ENCODE assay signal across 19 cellular contexts in the genomic region with DNA sequence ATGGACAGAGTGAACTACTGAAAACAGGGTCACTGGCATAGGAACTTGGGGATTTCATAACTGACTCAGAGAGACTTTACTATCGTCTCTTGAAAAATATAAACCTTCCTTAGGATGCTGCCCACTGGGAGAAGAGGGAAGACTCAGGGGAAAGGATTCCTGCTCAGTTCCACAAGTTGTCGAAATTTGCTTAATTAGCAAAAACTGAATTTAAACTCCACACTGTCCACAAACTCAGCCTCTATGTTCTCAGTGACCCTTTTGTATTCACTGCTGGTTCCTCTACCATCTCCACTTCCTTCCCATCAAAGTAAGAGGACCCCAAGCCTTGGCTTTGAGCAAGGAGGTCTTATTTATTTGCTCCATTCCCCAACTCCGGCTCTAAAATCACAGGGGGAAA.
"Had no signal": no experiment of that assay in that cellular context is flagged by ENCODE, and none has a peak within 500 bp of the region (broad histone marks: within the 10 kb centered on the region; RNA-seq: fewer than 3 reads in every experiment).

No MANE protein-coding gene starts in this region.

- H3K27me3 ChIP-seq: body of pancreas, dorsolateral prefrontal cortex, tibial nerve had no signal

- H3K9me3 Mint-ChIP-seq: activated T-helper 1 cell treated with anti-CD3 and anti-CD28 coated beads, Interleukin-12 subunit alpha, Interleukin-12 subunit beta, Interleukin-2, Interleukin-4 antibody, amounts not matched to agents 30 ng/mL and 10 ng/mL and 1 ng/mL, durations not matched to agents 14 hours and 24 hours and 36 hours; natural killer cell had no signal

- H3K27me3 Mint-ChIP-seq: activated naive CD8-positive, alpha-beta T cell had no signal

- ATAC-seq: natural killer cell had no signal

- H3K4me3 ChIP-seq: body of pancreas, dorsolateral prefrontal cortex, tibial nerve had no signal

- DNase-seq: activated CD4-positive, alpha-beta T cell treated with anti-CD3 and anti-CD28 coated beads for 48 hours; activated gamma-delta T cell treated with Interleukin-2 at 50 U/mL for 16 hours; amygdala; caudate nucleus; dorsolateral prefrontal cortex; foreskin melanocyte; natural killer cell; stimulated activated CD4-positive, alpha-beta T cell treated with anti-CD3 and anti-CD28 coated beads, Interleukin-12 subunit alpha, Interleukin-12 subunit beta, amount 100 ng/mL, for 4 hours; stimulated activated CD4-positive, alpha-beta T cell treated with anti-CD3 and anti-CD28 coated beads, Interleukin-1b, Interleukin-23, amount 100 ng/mL, for 48 hours; stimulated activated CD8-positive, alpha-beta memory T cell treated with anti-CD3 and anti-CD28 coated beads, Interleukin-4, amount 100 ng/mL, for 48 hours; stimulated activated naive CD4-positive, alpha-beta T cell treated with Interleukin-2 at 50 U/mL for 16 hours; substantia nigra; SW 1271; T-helper 2 cell had no signal

- H3K4me3 Mint-ChIP-seq: activated naive CD8-positive, alpha-beta T cell; activated T-helper 1 cell treated with anti-CD3 and anti-CD28 coated beads, Interleukin-12 subunit alpha, Interleukin-12 subunit beta, Interleukin-2, Interleukin-4 antibody, amounts not matched to agents 30 ng/mL and 10 ng/mL and 1 ng/mL, durations not matched to agents 14 hours and 24 hours and 36 hours; natural killer cell had no signal

- H3K9me3 ChIP-seq: body of pancreas, tibial nerve had no signal

- H3K27ac ChIP-seq: epithelial cell of prostate had no signal

- H3K27ac Mint-ChIP-seq: activated T-helper 1 cell treated with anti-CD3 and anti-CD28 coated beads, Interleukin-12 subunit alpha, Interleukin-12 subunit beta, Interleukin-2, Interleukin-4 antibody, amounts not matched to agents 30 ng/mL and 10 ng/mL and 1 ng/mL, durations not matched to agents 14 hours and 24 hours and 36 hours had no signal
